Comparison of ENCODE assay signal across 10 cellular contexts in genomic region chr19:49031642-49032301, GRCh38. TPM values are rescaled to one million over a fixed set of nuclear protein-coding genes. Genes with fewer than 3 reads are reported as not detected.
DNase-seq lines count a peak whose midpoint lies in the region; ATAC-seq and TF ChIP-seq lines count a peak whose summit lies in the region.
"Not testable (repeated sequence)": the region's sequence is repeated elsewhere in the genome, so short reads cannot be mapped to it uniquely, and the experiment has no call there.
"Had no signal": no experiment of that assay in that cellular context is flagged by ENCODE, and none has a peak within 500 bp of the region (broad histone marks: within the 10 kb centered on the region; RNA-seq: fewer than 3 reads in every experiment).

CGB2 (plus strand) TSS chr19:49031890; CDS start chr19:49032096, 206 bp downstream.

- peak; percentile 77 for ATAC-seq in activated naive CD8-positive, alpha-beta T cell treated with anti-CD3 and anti-CD28 coated beads, Interleukin-2, amount 50 U/mL, for 24 hours
- ATAC-seq in foreskin keratinocyte (peak; percentile 28), psoas muscle (peak in 3 of 4 donors; percentile 19 to 52 (median 40))
- ATAC-seq in thoracic aorta (ENCODE audit: insufficient number of reproducible peaks, low FRiP score, low read depth): not testable (repeated sequence)

- intact Hi-C loops in PC-9 (cut with micrococcal nuclease; ENCODE audit: unreplicated experiment); psoas muscle (cut with DNase I): not testable (repeated sequence)

- 19 to 21% (median 21%) methylated on average over 27 to 28 of the region's 28 CpGs for WGBS in psoas muscle, 3 donors

- H3K4me3 Mint-ChIP-seq in activated naive CD8-positive, alpha-beta T cell treated with anti-CD3 and anti-CD28 coated beads, Interleukin-2, amount 50 U/mL, for 24 hours: peak within 1 kb of the TSS; percentile 38

- not testable (repeated sequence) for H3K36me3 ChIP-seq in DOHH2 (ENCODE audit: control insufficient read depth, low read length); MM.1S (replicated peaks; ENCODE audit: insufficient read depth, low read length); PC-9 (ENCODE audit: low read depth); psoas muscle (ENCODE audit: insufficient read depth in 1 of 2, low read depth in 1 of 2); thoracic aorta

- POLR2A ChIA-PET in PC-9 (lab: Charles Lee; ENCODE audit: unreplicated experiment): not testable (repeated sequence)

- not testable (repeated sequence) for H3K9me3 Mint-ChIP-seq in activated naive CD8-positive, alpha-beta T cell treated with anti-CD3 and anti-CD28 coated beads, Interleukin-2, amount 50 U/mL, for 24 hours

- not testable (repeated sequence) for H3K36me3 Mint-ChIP-seq in activated naive CD8-positive, alpha-beta T cell treated with anti-CD3 and anti-CD28 coated beads, Interleukin-2, amount 50 U/mL, for 24 hours (ENCODE audit: low read depth)

- BruUV-seq in PC-9 (replicated peaks; lab: Mats Ljungman, UMichigan): not testable (repeated sequence)

- not testable (repeated sequence) for H4K20me1 ChIP-seq in DOHH2 (ENCODE audit: control insufficient read depth, insufficient read depth, low read depth, low read length); MM.1S (ENCODE audit: insufficient read depth, low read length); PC-9 (ENCODE audit: insufficient read depth)

- H2AFZ ChIP-seq in MM.1S (ENCODE audit: low read length); PC-9: not testable (repeated sequence)

- H3K9me3 ChIP-seq in DOHH2 (ENCODE audit: control insufficient read depth, insufficient read depth, low read length); MM.1S (replicated peaks; ENCODE audit: insufficient read depth, low read length); PC-9 (ENCODE audit: insufficient read depth, low read depth); psoas muscle; thoracic aorta: not testable (repeated sequence)

- H3K79me2 ChIP-seq in DOHH2 (ENCODE audit: control insufficient read depth, low read length); MM.1S (ENCODE audit: low read length); PC-9 (ENCODE audit: low read depth): not testable (repeated sequence)

- not testable (repeated sequence) for H3F3A ChIP-seq in DOHH2 (ENCODE audit: control insufficient read depth, insufficient read depth); MM.1S (ENCODE audit: insufficient read depth, low read length); PC-9 (ENCODE audit: insufficient read depth, low read depth)

- peaks cover 11% of the 10 kb centered on the region for H3K27me3 Mint-ChIP-seq in activated naive CD8-positive, alpha-beta T cell treated with anti-CD3 and anti-CD28 coated beads, Interleukin-2, amount 50 U/mL, for 24 hours

- CTCF ChIA-PET in PC-9 (lab: Charles Lee): not testable (repeated sequence)

- H3K4me1 Mint-ChIP-seq in activated naive CD8-positive, alpha-beta T cell treated with anti-CD3 and anti-CD28 coated beads, Interleukin-2, amount 50 U/mL, for 24 hours: not testable (repeated sequence)

- TF ChIP-seq CTCF in DOHH2 (IDR thresholded peaks at IDR 0.05; ENCODE audit: low read depth, low read length, poor library complexity, severe bottlenecking) (peak; percentile 72), MM.1S (IDR thresholded peaks at IDR 0.05; ENCODE audit: low read length) (peak; percentile 29), PC-9 (conservative IDR thresholded peaks at IDR 0.05) (peak; percentile 90), foreskin keratinocyte (conservative IDR thresholded peaks at IDR 0.05) (peak; percentile 72), psoas muscle (IDR thresholded peaks at IDR 0.05) (peak; percentile 27), thoracic aorta (IDR thresholded peaks at IDR 0.05) (peak; percentile 18)

- peak within 1 kb of the TSS; percentile 80 for H3K27ac Mint-ChIP-seq in activated naive CD8-positive, alpha-beta T cell treated with anti-CD3 and anti-CD28 coated beads, Interleukin-2, amount 50 U/mL, for 24 hours

- not testable (repeated sequence) for H3K4me1 ChIP-seq in DOHH2 (ENCODE audit: control insufficient read depth, low read length); MM.1S (ENCODE audit: low read length); PC-9 (replicated peaks; ENCODE audit: insufficient read depth); foreskin keratinocyte; psoas muscle; thoracic aorta (ENCODE audit: control insufficient read depth in 1 of 2, low read depth in 2 of 2)

- not testable (repeated sequence) for H3K4me2 ChIP-seq in DOHH2 (ENCODE audit: low read length); MM.1S (ENCODE audit: low read depth, low read length); PC-9

- H3K9me2 ChIP-seq in DOHH2 (replicated peaks; ENCODE audit: control insufficient read depth, low read length); MM.1S (replicated peaks; ENCODE audit: insufficient read depth, low read length); PC-9 (ENCODE audit: insufficient read depth): not testable (repeated sequence)

- not testable (repeated sequence) for DNase-seq in MM.1S; foreskin keratinocyte; psoas muscle; thoracic aorta (ENCODE audit: low spot score)
- peak; percentile 59 to 63 for DNase-seq in PC-9
- DNase-seq in activated CD4-positive, alpha-beta T cell treated with anti-CD3 and anti-CD28 coated beads, Interleukin-2, amount 50 U/mL, for 48 hours: peak; percentile 78 to 81
- peak; percentile 75 for DNase-seq in activated naive CD8-positive, alpha-beta T cell treated with anti-CD3 and anti-CD28 coated beads, Interleukin-2, amount 50 U/mL, for 24 hours

- H3K4me3 ChIP-seq in DOHH2 (ENCODE audit: low read length); MM.1S (ENCODE audit: low read length); PC-9; psoas muscle; thoracic aorta: not testable (repeated sequence)

- not testable (repeated sequence) for H3K9ac ChIP-seq in MM.1S (ENCODE audit: low read length)

- not testable (repeated sequence) for H3K27me3 ChIP-seq in DOHH2 (ENCODE audit: control insufficient read depth, low read length); MM.1S (replicated peaks; ENCODE audit: insufficient read depth, low read length); PC-9 (ENCODE audit: insufficient read depth, low read depth); foreskin keratinocyte; psoas muscle (ENCODE audit: insufficient read depth in 3 of 3, low read length in 2 of 3); thoracic aorta (replicated peaks; ENCODE audit: insufficient read depth)

- not testable (repeated sequence) for H3K27ac ChIP-seq in DOHH2 (ENCODE audit: low read depth, low read length); MM.1S (ENCODE audit: low read length); PC-9; foreskin keratinocyte; psoas muscle; thoracic aorta

RNA-seq across cellular contexts. Expression of gene CGB2, which starts in this region (rescaled TPM):
- total RNA-seq in PC-9 (2021): not detected in 2 replicates
- total RNA-seq in foreskin keratinocyte: not detected in 2 replicates
- not detected in 2 replicates for polyA plus RNA-seq in foreskin keratinocyte
- not detected for total RNA-seq in psoas muscle
- polyA plus RNA-seq in psoas muscle: under 1 TPM in 1 of 3 donors, not detected in 2; 0.10 TPM
- total RNA-seq in thoracic aorta: not detected
- total RNA-seq: H4; naive thymus-derived CD8-positive, alpha-beta T cell had no signal
- polyA plus RNA-seq: naive thymus-derived CD8-positive, alpha-beta T cell had no signal

Comparison
In these comparisons a context has a peak if more than half of its experiments do, and no peak if none do; other contexts are left out.
1. Peak in DNase-seq in PC-9; RNA of the gene not detected or under 1 TPM.
2. Peak in ATAC-seq in foreskin keratinocyte; RNA of the gene not detected or under 1 TPM.
3. Peak in ATAC-seq in psoas muscle; RNA of the gene not detected or under 1 TPM.
4. CTCF ChIP-seq: peak in every context shown above with its lines; median percentile 90 in PC-9; 72 in DOHH2; 72 in foreskin keratinocyte; 29 in MM.1S; 27 in psoas muscle; 18 in thoracic aorta.